ENCODE assay signal across 1 cellular context in genomic region chr4:152630361-152630760, GRCh38.
TF ChIP-seq lines count a peak whose summit lies in the region.

No MANE protein-coding gene starts in this region.

TF ChIP-seq in K562, 482 proteins besides CTCF, POLR2A, EP300 and RAD21 (continued from another document and continues in another):
- TF ChIP-seq VEZF1 (CRISPR knock-in tag; IDR thresholded peaks at IDR 0.05) = no peak
- no peak for TF ChIP-seq CREM (IDR thresholded peaks at IDR 0.05; ENCODE audit: low read depth)
- no peak for TF ChIP-seq AFF1 (IDR thresholded peaks at IDR 0.05; ENCODE audit: low read depth in 1 of 2, partially characterized antibody in 2 of 2)
- no peak for TF ChIP-seq BHLHE40 (IDR thresholded peaks at IDR 0.05; ENCODE audit: low read length)
- TF ChIP-seq ZNF121 (CRISPR knock-in tag; conservative IDR thresholded peaks at IDR 0.05) = no peak
- no peak for TF ChIP-seq ZNF140 (CRISPR knock-in tag; IDR thresholded peaks at IDR 0.05)
- TF ChIP-seq TAF1 (IDR thresholded peaks at IDR 0.05; ENCODE audit: control insufficient read depth, extremely low read depth, insufficient read depth, low read length, severe bottlenecking) = no peak
- no peak for TF ChIP-seq SIX5 (IDR thresholded peaks at IDR 0.05; ENCODE audit: borderline replicate concordance in 1 of 2, insufficient read depth in 1 of 2, low read depth in 1 of 2, low read length in 2 of 2)
- no peak for TF ChIP-seq PHTF2 (CRISPR knock-in tag; IDR thresholded peaks at IDR 0.05)
- no peak for TF ChIP-seq CHD7 (IDR thresholded peaks at IDR 0.05; ENCODE audit: low read depth, low read length)
- TF ChIP-seq NR2F6 (CRISPR knock-in tag; IDR thresholded peaks at IDR 0.05) = no peak
- no peak for TF ChIP-seq PPARD (CRISPR knock-in tag; IDR thresholded peaks at IDR 0.05)
- no peak for TF ChIP-seq E4F1 (CRISPR knock-in tag; IDR thresholded peaks at IDR 0.05; ENCODE audit: borderline replicate concordance)
- no peak for TF ChIP-seq PHB2 (IDR thresholded peaks at IDR 0.05; ENCODE audit: low read depth)
- TF ChIP-seq SETDB1 (IDR thresholded peaks at IDR 0.05; ENCODE audit: low read length) = no peak
- TF ChIP-seq ELF2 (CRISPR knock-in tag; IDR thresholded peaks at IDR 0.05) = no peak
- TF ChIP-seq BDP1 (IDR thresholded peaks at IDR 0.05; ENCODE audit: insufficient read depth, insufficient read length) = no peak
- TF ChIP-seq ZNF146 (CRISPR knock-in tag; IDR thresholded peaks at IDR 0.05; ENCODE audit: unreplicated experiment) = no peak
- no peak for TF ChIP-seq RBM17 (IDR thresholded peaks at IDR 0.05; ENCODE audit: borderline replicate concordance, low read depth, low read length)
- TF ChIP-seq PREB (CRISPR knock-in tag; IDR thresholded peaks at IDR 0.05) = no peak
- TF ChIP-seq PRPF4 (IDR thresholded peaks at IDR 0.05; ENCODE audit: insufficient read depth, low read depth, low read length, poor library complexity, severe bottlenecking) = no peak
- no peak for TF ChIP-seq FOXO4 (CRISPR knock-in tag; IDR thresholded peaks at IDR 0.05)
- no peak for TF ChIP-seq KAT8 (IDR thresholded peaks at IDR 0.05; ENCODE audit: low read depth)
- no peak; the same call in 1 of the 2 replicates for TF ChIP-seq ADNP (tag; IDR thresholded peaks at IDR 0.05)
- TF ChIP-seq E2F3 (CRISPR knock-in tag; IDR thresholded peaks at IDR 0.05) = no peak
- no peak for TF ChIP-seq ZBTB17 (CRISPR knock-in tag; IDR thresholded peaks at IDR 0.05)
- no peak for TF ChIP-seq ZMIZ1 (IDR thresholded peaks at IDR 0.05; ENCODE audit: low read depth in 2 of 2, low read length in 2 of 2)
- no peak for TF ChIP-seq THAP7 (CRISPR knock-in tag; IDR thresholded peaks at IDR 0.05)
- TF ChIP-seq HNRNPL (IDR thresholded peaks at IDR 0.05; ENCODE audit: low read depth, low read length) = no peak
